Comparison of ENCODE assay signal across 8 cellular contexts in the genomic region with DNA sequence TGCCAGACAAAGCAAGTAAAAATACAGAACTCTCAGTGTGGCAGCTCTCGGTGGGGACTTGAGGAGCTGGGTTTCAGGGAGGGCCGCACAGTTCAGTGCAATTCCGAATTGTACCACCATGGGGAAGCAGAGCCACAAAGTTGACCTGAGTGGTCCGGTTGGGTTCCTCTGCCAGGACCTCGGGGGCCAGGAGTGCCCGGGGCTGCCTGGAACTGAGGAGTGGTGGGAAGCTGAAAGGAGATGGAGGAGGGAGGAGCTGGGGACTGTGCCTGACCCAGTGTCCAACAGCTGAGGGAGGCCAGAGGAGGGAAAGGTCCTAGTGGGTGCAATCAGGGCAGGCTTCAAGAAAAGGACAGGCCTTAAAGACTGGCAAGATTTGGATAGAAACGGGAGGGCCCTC. TPM values are rescaled to one million over a fixed set of nuclear protein-coding genes. Genes with fewer than 3 reads are reported as not detected.
DNase-seq lines count a peak whose midpoint lies in the region; ATAC-seq, FAIRE-seq and TF ChIP-seq lines count a peak whose summit lies in the region.

No MANE protein-coding gene starts in this region.

- TF ChIP-seq POLR2A in body of pancreas (IDR thresholded peaks at IDR 0.05), result no peak

- no peak overlapping the region for H3K27ac ChIP-seq in RWPE2 (ENCODE audit: poor library complexity, severe bottlenecking)
- no peak overlapping the region for H3K27ac ChIP-seq in body of pancreas
- no peak overlapping the region for H3K27ac ChIP-seq in iPS DF 6.9 (ENCODE audit: low read length)
- no peak overlapping the region for H3K27ac ChIP-seq in small intestine (ENCODE audit: low read depth in 1 of 2, low read length in 1 of 2)

- peak; percentile 76 for ATAC-seq in GM19023 (IDR thresholded peaks at IDR 0.05; ENCODE audit: unreplicated experiment)
- ATAC-seq in RWPE2 (ENCODE audit: low read depth), result peak; percentile 90
- peak; percentile 78 for ATAC-seq in body of pancreas
- no peak for ATAC-seq in HG03460 (IDR thresholded peaks at IDR 0.05; ENCODE audit: unreplicated experiment)

- H3K36me3 ChIP-seq in RWPE2 (ENCODE audit: low read depth) (no peaks in the 10 kb centered on the region), body of pancreas (replicated peaks in 1 of 2; ENCODE audit: insufficient read depth in 1 of 2, low read depth in 2 of 2) (no peaks in the 10 kb centered on the region), iPS DF 6.9 (ENCODE audit: control insufficient read depth, insufficient read depth, low read length) (no peaks in the 10 kb centered on the region), small intestine (ENCODE audit: control insufficient read depth in 2 of 2, insufficient read depth in 2 of 2, low read length in 2 of 2) (no peaks in the 10 kb centered on the region)

- H3K4me3 ChIP-seq in AG10803 (ENCODE audit: low read length) (no peak overlapping the region), RWPE2 (ENCODE audit: severe bottlenecking) (no peak overlapping the region), body of pancreas (no peak overlapping the region), iPS DF 6.9 (ENCODE audit: low read length) (no peak overlapping the region), small intestine (ENCODE audit: low read depth in 1 of 2, low read length in 2 of 2) (no peak overlapping the region)

- H3K27me3 ChIP-seq in RWPE2 (ENCODE audit: insufficient read depth, poor library complexity, severe bottlenecking), result no peaks in the 10 kb centered on the region
- H3K27me3 ChIP-seq in body of pancreas, result no peaks in the 10 kb centered on the region
- no peaks in the 10 kb centered on the region for H3K27me3 ChIP-seq in iPS DF 6.9 (ENCODE audit: control insufficient read depth, insufficient read depth, low read length)
- H3K27me3 ChIP-seq in small intestine (ENCODE audit: control insufficient read depth in 2 of 2, insufficient read depth in 2 of 2, low read length in 2 of 2), result no peaks in the 10 kb centered on the region

- H3K9me3 ChIP-seq in RWPE2 (ENCODE audit: severe bottlenecking) (no peaks in the 10 kb centered on the region), body of pancreas (no peaks in the 10 kb centered on the region), iPS DF 6.9 (ENCODE audit: control insufficient read depth, insufficient read depth, low read length) (no peaks in the 10 kb centered on the region), small intestine (ENCODE audit: control insufficient read depth, low read depth) (no peaks in the 10 kb centered on the region)

- FAIRE-seq in small intestine (lab: Jason Lieb, UNC), result no peak

- TF ChIP-seq CTCF in AG10803 (conservative IDR thresholded peaks at IDR 0.05; ENCODE audit: low read length) (peak; percentile 78), RWPE2 (IDR thresholded peaks at IDR 0.05; ENCODE audit: poor library complexity, severe bottlenecking) (peak; percentile 74), body of pancreas (IDR thresholded peaks at IDR 0.05) (peak; percentile 9 to 76 (median 55))

- 18 to 19% methylated on average over 7 of the region's 7 CpGs for WGBS in body of pancreas, 2 donors
- no CpG with 5 or more reads among the region's 7 CpGs for WGBS in iPS DF 6.9 (ENCODE audit: insufficient coverage, insufficient read length)
- WGBS in small intestine, 3 donors, result 16 to 19% (median 16%) methylated on average over 7 of the region's 7 CpGs

- H3K4me1 ChIP-seq in RWPE2 (ENCODE audit: insufficient read depth, poor library complexity, severe bottlenecking) (no peaks in the 10 kb centered on the region), body of pancreas (no peaks in the 10 kb centered on the region), iPS DF 6.9 (ENCODE audit: control insufficient read depth, insufficient read depth, low read length) (no peaks in the 10 kb centered on the region), small intestine (ENCODE audit: control insufficient read depth in 2 of 2, insufficient read depth in 1 of 2, low read depth in 1 of 2, low read length in 1 of 2) (no peaks in the 10 kb centered on the region)

- DNase-seq in AG10803 (ENCODE audit: low read depth) (peak; percentile 48), LoVo (ENCODE audit: low spot score) (peak; percentile 48), RWPE2 (ENCODE audit: low spot score) (no peak), body of pancreas (peak; percentile 37 to 61 (median 48)), iPS DF 6.9 (ENCODE audit: low read depth, low spot score) (peak; percentile 72), small intestine (peak; percentile 26)

- intact Hi-C loops in body of pancreas (cut with DNase I), result no loop called here

RNA-seq across cellular contexts. Expression of gene TRH, which starts 32.2 kb away (rescaled TPM):
- total RNA-seq in body of pancreas, result not detected
- under 1 TPM in 1 of 3 donors, not detected in 2; 0.04 TPM for polyA plus RNA-seq in small intestine

RNA-seq across cellular contexts. Expression of gene TMCC1, which starts 48.8 kb away (rescaled TPM):
- 10 to 100 TPM; 10.1 to 13.2 TPM for total RNA-seq in body of pancreas
- 1 to 10 TPM; 5.4 to 9.0 (median 6.3) TPM for polyA plus RNA-seq in small intestine
